1 cellular context compared by ENCODE assay signal in genomic region chr12:67018105-67018504, GRCh38.
TF ChIP-seq lines count a peak whose summit lies in the region.

No MANE protein-coding gene starts in this region.

TF ChIP-seq in GM23338, 12 proteins besides CTCF, POLR2A, EP300 and RAD21 (continued from another document):
- TF ChIP-seq STAT1 (IDR thresholded peaks at IDR 0.05; ENCODE audit: unreplicated experiment) = no peak
- no peak for TF ChIP-seq EZH2 (IDR thresholded peaks at IDR 0.05; ENCODE audit: low read depth, unreplicated experiment)
- TF ChIP-seq ZNF462 (CRISPR knock-in tag; IDR thresholded peaks at IDR 0.05) = no peak
